ENCODE assay signal across 1 cellular context in the genomic region with DNA sequence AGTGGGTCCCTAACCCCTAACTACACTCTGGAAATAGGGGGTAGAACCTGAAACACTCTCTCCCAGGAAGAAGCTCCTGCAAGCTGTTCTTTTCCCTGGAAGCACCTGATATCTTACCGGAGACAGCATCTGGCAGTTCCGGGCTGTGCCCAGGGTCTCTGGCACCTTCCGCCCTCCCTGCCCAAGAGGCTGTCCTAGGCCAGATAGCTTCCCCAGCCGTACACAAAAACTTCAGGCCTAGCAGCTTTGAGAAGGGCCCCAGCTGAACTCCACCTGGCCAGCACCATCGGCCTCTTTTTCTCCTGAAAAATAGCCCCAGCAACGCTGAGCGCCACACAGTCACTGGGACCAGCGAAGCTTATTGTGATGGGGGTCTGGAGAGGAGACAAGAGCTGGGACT.
TF ChIP-seq lines count a peak whose summit lies in the region.

No MANE protein-coding gene starts in this region.

TF ChIP-seq in K562, 482 proteins besides CTCF, POLR2A, EP300 and RAD21 (continued from another document):
- TF ChIP-seq ATF2 (CRISPR knock-in tag; IDR thresholded peaks at IDR 0.05) (no peak), ZNF217 (CRISPR knock-in tag; IDR thresholded peaks at IDR 0.05) (no peak), BACH1 (tag; IDR thresholded peaks at IDR 0.05) (no peak), ZNF707 (CRISPR knock-in tag; conservative IDR thresholded peaks at IDR 0.05) (no peak), HDGF (IDR thresholded peaks at IDR 0.05) (no peak), ZNF436 (CRISPR knock-in tag; IDR thresholded peaks at IDR 0.05) (no peak), SLC30A9 (CRISPR knock-in tag; IDR thresholded peaks at IDR 0.05) (no peak)
- TF ChIP-seq, protein P1, sequence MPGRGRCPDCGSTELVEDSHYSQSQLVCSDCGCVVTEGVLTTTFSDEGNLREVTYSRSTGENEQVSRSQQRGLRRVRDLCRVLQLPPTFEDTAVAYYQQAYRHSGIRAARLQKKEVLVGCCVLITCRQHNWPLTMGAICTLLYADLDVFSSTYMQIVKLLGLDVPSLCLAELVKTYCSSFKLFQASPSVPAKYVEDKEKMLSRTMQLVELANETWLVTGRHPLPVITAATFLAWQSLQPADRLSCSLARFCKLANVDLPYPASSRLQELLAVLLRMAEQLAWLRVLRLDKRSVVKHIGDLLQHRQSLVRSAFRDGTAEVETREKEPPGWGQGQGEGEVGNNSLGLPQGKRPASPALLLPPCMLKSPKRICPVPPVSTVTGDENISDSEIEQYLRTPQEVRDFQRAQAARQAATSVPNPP (IDR thresholded peaks at IDR 0.05; ENCODE audit: borderline replicate concordance, insufficient read depth, insufficient read length), result no peak
- TF ChIP-seq, protein P2, sequence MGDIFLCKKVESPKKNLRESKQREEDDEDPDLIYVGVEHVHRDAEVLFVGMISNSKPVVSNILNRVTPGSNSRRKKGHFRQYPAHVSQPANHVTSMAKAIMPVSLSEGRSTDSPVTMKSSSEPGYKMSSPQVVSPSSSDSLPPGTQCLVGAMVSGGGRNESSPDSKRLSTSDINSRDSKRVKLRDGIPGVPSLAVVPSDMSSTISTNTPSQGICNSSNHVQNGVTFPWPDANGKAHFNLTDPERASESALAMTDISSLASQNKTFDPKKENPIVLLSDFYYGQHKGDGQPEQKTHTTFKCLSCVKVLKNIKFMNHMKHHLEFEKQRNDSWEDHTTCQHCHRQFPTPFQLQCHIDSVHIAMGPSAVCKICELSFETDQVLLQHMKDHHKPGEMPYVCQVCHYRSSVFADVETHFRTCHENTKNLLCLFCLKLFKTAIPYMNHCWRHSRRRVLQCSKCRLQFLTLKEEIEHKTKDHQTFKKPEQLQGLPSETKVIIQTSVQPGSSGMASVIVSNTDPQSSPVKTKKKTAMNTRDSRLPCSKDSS (IDR thresholded peaks at IDR 0.05; ENCODE audit: low read depth, partially characterized antibody), result no peak
- TF ChIP-seq, protein P3, sequence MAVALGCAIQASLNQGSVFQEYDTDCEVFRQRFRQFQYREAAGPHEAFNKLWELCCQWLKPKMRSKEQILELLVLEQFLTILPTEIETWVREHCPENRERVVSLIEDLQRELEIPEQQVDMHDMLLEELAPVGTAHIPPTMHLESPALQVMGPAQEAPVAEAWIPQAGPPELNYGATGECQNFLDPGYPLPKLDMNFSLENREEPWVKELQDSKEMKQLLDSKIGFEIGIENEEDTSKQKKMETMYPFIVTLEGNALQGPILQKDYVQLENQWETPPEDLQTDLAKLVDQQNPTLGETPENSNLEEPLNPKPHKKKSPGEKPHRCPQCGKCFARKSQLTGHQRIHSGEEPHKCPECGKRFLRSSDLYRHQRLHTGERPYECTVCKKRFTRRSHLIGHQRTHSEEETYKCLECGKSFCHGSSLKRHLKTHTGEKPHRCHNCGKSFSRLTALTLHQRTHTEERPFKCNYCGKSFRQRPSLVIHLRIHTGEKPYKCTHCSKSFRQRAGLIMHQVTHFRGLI (CRISPR knock-in tag; IDR thresholded peaks at IDR 0.05), result no peak
